ENCODE assay signal across 3 cellular contexts in genomic region chr14:29265852-29266251, GRCh38.
TF ChIP-seq lines count a peak whose summit lies in the region.

No MANE protein-coding gene starts in this region.

TF ChIP-seq in SK-N-SH, 30 proteins besides CTCF, POLR2A, EP300 and RAD21 (continued from another document):
- TF ChIP-seq, protein P1, sequence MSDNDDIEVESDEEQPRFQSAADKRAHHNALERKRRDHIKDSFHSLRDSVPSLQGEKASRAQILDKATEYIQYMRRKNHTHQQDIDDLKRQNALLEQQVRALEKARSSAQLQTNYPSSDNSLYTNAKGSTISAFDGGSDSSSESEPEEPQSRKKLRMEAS (IDR thresholded peaks at IDR 0.05; ENCODE audit: low read depth) = no peak
- TF ChIP-seq CHD2 (IDR thresholded peaks at IDR 0.05; ENCODE audit: low read length, partially characterized antibody) = no peak
- TF ChIP-seq, protein P2, sequence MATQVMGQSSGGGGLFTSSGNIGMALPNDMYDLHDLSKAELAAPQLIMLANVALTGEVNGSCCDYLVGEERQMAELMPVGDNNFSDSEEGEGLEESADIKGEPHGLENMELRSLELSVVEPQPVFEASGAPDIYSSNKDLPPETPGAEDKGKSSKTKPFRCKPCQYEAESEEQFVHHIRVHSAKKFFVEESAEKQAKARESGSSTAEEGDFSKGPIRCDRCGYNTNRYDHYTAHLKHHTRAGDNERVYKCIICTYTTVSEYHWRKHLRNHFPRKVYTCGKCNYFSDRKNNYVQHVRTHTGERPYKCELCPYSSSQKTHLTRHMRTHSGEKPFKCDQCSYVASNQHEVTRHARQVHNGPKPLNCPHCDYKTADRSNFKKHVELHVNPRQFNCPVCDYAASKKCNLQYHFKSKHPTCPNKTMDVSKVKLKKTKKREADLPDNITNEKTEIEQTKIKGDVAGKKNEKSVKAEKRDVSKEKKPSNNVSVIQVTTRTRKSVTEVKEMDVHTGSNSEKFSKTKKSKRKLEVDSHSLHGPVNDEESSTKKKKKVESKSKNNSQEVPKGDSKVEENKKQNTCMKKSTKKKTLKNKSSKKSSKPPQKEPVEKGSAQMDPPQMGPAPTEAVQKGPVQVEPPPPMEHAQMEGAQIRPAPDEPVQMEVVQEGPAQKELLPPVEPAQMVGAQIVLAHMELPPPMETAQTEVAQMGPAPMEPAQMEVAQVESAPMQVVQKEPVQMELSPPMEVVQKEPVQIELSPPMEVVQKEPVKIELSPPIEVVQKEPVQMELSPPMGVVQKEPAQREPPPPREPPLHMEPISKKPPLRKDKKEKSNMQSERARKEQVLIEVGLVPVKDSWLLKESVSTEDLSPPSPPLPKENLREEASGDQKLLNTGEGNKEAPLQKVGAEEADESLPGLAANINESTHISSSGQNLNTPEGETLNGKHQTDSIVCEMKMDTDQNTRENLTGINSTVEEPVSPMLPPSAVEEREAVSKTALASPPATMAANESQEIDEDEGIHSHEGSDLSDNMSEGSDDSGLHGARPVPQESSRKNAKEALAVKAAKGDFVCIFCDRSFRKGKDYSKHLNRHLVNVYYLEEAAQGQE (IDR thresholded peaks at IDR 0.05; ENCODE audit: low read depth, low read length) = no peak
- TF ChIP-seq NRF1 (IDR thresholded peaks at IDR 0.05; ENCODE audit: low read depth, low read length) = no peak
- TF ChIP-seq ZBTB33 (IDR thresholded peaks at IDR 0.05; ENCODE audit: borderline replicate concordance, low read depth) = no peak
- no peak for TF ChIP-seq TEAD4 (IDR thresholded peaks at IDR 0.05; ENCODE audit: borderline replicate concordance, insufficient read depth)
- no peak for TF ChIP-seq ELF1 (IDR thresholded peaks at IDR 0.05)
- TF ChIP-seq, protein P3, sequence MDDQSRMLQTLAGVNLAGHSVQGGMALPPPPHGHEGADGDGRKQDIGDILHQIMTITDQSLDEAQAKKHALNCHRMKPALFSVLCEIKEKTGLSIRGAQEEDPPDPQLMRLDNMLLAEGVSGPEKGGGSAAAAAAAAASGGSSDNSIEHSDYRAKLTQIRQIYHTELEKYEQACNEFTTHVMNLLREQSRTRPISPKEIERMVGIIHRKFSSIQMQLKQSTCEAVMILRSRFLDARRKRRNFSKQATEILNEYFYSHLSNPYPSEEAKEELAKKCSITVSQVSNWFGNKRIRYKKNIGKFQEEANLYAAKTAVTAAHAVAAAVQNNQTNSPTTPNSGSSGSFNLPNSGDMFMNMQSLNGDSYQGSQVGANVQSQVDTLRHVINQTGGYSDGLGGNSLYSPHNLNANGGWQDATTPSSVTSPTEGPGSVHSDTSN (IDR thresholded peaks at IDR 0.05) = no peak

TF ChIP-seq in SK-N-SH treated with all-trans-retinoic acid at 6 μM for 48 hours, 23 proteins besides CTCF, POLR2A, EP300 and RAD21 (continued from another document):
- TF ChIP-seq POU6F1 (CRISPR knock-in tag; IDR thresholded peaks at IDR 0.05; ENCODE audit: borderline replicate concordance, low read depth) = no peak
- TF ChIP-seq CSRNP3 (CRISPR knock-in tag; IDR thresholded peaks at IDR 0.05) = no peak
- TF ChIP-seq, protein P4, sequence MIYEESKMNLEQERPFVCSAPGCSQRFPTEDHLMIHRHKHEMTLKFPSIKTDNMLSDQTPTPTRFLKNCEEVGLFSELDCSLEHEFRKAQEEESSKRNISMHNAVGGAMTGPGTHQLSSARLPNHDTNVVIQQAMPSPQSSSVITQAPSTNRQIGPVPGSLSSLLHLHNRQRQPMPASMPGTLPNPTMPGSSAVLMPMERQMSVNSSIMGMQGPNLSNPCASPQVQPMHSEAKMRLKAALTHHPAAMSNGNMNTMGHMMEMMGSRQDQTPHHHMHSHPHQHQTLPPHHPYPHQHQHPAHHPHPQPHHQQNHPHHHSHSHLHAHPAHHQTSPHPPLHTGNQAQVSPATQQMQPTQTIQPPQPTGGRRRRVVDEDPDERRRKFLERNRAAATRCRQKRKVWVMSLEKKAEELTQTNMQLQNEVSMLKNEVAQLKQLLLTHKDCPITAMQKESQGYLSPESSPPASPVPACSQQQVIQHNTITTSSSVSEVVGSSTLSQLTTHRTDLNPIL (CRISPR knock-in tag; IDR thresholded peaks at IDR 0.05; ENCODE audit: low read depth) = no peak
- TF ChIP-seq ZFP3 (CRISPR knock-in tag; IDR thresholded peaks at IDR 0.05) = no peak
- no peak for TF ChIP-seq CSDC2 (CRISPR knock-in tag; IDR thresholded peaks at IDR 0.05)
- TF ChIP-seq ZNF565 (CRISPR knock-in tag; conservative IDR thresholded peaks at IDR 0.05; ENCODE audit: low read depth) = no peak
- no peak for TF ChIP-seq OSR1 (CRISPR knock-in tag; IDR thresholded peaks at IDR 0.05)
- no peak for TF ChIP-seq SNAI2 (CRISPR knock-in tag; IDR thresholded peaks at IDR 0.05)
- TF ChIP-seq RARB (CRISPR knock-in tag; IDR thresholded peaks at IDR 0.05) = no peak
- TF ChIP-seq TCF4 (CRISPR knock-in tag; IDR thresholded peaks at IDR 0.05; ENCODE audit: borderline replicate concordance) = no peak
- TF ChIP-seq BACH2 (CRISPR knock-in tag; IDR thresholded peaks at IDR 0.05; ENCODE audit: borderline replicate concordance) = no peak
- no peak for TF ChIP-seq ARNTL (CRISPR knock-in tag; IDR thresholded peaks at IDR 0.05; ENCODE audit: borderline replicate concordance, low read depth)
- TF ChIP-seq GLIS3 (CRISPR knock-in tag; IDR thresholded peaks at IDR 0.05) = no peak
TF ChIP-seq in SK-N-SH treated with all-trans-retinoic acid at 6 μM for 48 hours: peak in this region for 0.

TF ChIP-seq in GM12878, 131 proteins besides CTCF, POLR2A, EP300 and RAD21 (continued from another document):
- TF ChIP-seq, protein P5, sequence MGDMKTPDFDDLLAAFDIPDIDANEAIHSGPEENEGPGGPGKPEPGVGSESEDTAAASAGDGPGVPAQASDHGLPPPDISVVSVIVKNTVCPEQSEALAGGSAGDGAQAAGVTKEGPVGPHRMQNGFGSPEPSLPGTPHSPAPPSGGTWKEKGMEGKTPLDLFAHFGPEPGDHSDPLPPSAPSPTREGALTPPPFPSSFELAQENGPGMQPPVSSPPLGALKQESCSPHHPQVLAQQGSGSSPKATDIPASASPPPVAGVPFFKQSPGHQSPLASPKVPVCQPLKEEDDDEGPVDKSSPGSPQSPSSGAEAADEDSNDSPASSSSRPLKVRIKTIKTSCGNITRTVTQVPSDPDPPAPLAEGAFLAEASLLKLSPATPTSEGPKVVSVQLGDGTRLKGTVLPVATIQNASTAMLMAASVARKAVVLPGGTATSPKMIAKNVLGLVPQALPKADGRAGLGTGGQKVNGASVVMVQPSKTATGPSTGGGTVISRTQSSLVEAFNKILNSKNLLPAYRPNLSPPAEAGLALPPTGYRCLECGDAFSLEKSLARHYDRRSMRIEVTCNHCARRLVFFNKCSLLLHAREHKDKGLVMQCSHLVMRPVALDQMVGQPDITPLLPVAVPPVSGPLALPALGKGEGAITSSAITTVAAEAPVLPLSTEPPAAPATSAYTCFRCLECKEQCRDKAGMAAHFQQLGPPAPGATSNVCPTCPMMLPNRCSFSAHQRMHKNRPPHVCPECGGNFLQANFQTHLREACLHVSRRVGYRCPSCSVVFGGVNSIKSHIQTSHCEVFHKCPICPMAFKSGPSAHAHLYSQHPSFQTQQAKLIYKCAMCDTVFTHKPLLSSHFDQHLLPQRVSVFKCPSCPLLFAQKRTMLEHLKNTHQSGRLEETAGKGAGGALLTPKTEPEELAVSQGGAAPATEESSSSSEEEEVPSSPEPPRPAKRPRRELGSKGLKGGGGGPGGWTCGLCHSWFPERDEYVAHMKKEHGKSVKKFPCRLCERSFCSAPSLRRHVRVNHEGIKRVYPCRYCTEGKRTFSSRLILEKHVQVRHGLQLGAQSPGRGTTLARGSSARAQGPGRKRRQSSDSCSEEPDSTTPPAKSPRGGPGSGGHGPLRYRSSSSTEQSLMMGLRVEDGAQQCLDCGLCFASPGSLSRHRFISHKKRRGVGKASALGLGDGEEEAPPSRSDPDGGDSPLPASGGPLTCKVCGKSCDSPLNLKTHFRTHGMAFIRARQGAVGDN (IDR thresholded peaks at IDR 0.05) = no peak
- no peak for TF ChIP-seq ASH2L (IDR thresholded peaks at IDR 0.05; ENCODE audit: borderline replicate concordance, low read depth)
- no peak for TF ChIP-seq NR2C1 (IDR thresholded peaks at IDR 0.05)
- TF ChIP-seq TARDBP (IDR thresholded peaks at IDR 0.05; ENCODE audit: borderline replicate concordance) = no peak
- no peak for TF ChIP-seq PKNOX1 (IDR thresholded peaks at IDR 0.05)
- TF ChIP-seq YBX1 (IDR thresholded peaks at IDR 0.05) = no peak
